In genomic region chr15:34252545-34252944, GRCh38 we compare ENCODE assay signal across 1 cellular context.
TF ChIP-seq lines count a peak whose summit lies in the region.

No MANE protein-coding gene starts in this region.

TF ChIP-seq in HepG2, 621 proteins besides CTCF, POLR2A, EP300 and RAD21 (continued from another document):
- TF ChIP-seq RFXAP (CRISPR knock-in tag; IDR thresholded peaks at IDR 0.05; ENCODE audit: borderline replicate concordance) (no peak), DNMT1 (CRISPR knock-in tag; IDR thresholded peaks at IDR 0.05) (no peak), MAFF (IDR thresholded peaks at IDR 0.05; ENCODE audit: low read depth, low read length) (peak; percentile 48), ZNF460 (CRISPR knock-in tag; IDR thresholded peaks at IDR 0.05; ENCODE audit: borderline replicate concordance) (no peak)
TF ChIP-seq in HepG2: peak in this region for 3.
